ENCODE assay signal across 8 cellular contexts in the genomic region with DNA sequence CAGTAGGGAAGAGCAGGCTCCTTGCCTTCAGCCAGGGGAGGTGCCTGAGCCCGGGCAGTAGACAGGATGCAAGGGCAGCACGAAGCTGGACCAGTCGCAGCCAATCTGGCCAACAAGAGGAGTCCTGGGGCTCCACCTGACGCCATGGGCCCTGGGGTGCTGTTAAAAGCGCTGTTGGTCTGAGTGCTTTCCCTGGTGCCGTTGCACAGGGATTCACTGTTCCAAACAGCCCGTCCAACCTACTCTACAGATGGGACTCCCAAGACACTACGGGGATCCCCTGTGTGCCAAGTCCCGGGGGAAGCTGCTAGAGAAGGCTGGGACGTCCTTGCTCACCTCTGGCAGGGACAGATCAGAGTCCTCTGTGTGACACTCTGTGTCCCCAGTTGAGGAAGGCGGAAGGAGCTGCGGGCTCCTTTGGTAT. TPM values are rescaled to one million over a fixed set of nuclear protein-coding genes. Genes with fewer than 3 reads are reported as not detected.
DNase-seq lines count a peak whose midpoint lies in the region; ATAC-seq, FAIRE-seq and TF ChIP-seq lines count a peak whose summit lies in the region.

No MANE protein-coding gene starts in this region.

- FAIRE-seq in GM12892 (lab: Jason Lieb, UNC): no peak

- H3K36me3 ChIP-seq in Peyer's patch: no peaks in the 10 kb centered on the region

- H3K27ac ChIP-seq in Peyer's patch: peak overlapping the region; percentile 37 to 93 (median 76)

- peak; percentile 2; the same call in 1 of the 2 replicates for TF ChIP-seq POLR2A in GM12892 (IDR thresholded peaks at IDR 0.05; ENCODE audit: low read depth, low read length)
- TF ChIP-seq POLR2A in Peyer's patch (IDR thresholded peaks at IDR 0.05): no peak

- ATAC-seq in Right ventricle myocardium superior (ENCODE audit: poor library complexity): peak; percentile 47

- H3K27me3 ChIP-seq in Peyer's patch: no peaks in the 10 kb centered on the region

- H3K4me3 ChIP-seq in HFF-Myc (replicated peaks; ENCODE audit: low read depth, low read length) (peak overlapping the region; percentile 40), Peyer's patch (peak overlapping the region; percentile 61 to 74 (median 64))

- peaks cover 0 to 12% (median 0%) of the 10 kb centered on the region in 4 donors for H3K4me1 ChIP-seq in Peyer's patch

- TF ChIP-seq CTCF in HFF-Myc (IDR thresholded peaks at IDR 0.05; ENCODE audit: low read depth, low read length, missing control alignments): no peak
- no peak for TF ChIP-seq CTCF in Peyer's patch (IDR thresholded peaks at IDR 0.05)

- intact Hi-C loops in Right ventricle myocardium superior (cut with DNase I): no loop called here

- H3K9me3 ChIP-seq in Peyer's patch: no peaks in the 10 kb centered on the region

- no peak for DNase-seq in GM12892 (ENCODE audit: insufficient read length)
- no peak for DNase-seq in HFF-Myc (ENCODE audit: extremely low read depth, low read depth)
- peak in 2 of 3 donors; percentile 32 to 69 for DNase-seq in Peyer's patch
- no peak for DNase-seq in Right ventricle myocardium superior
- DNase-seq in retina: peak; percentile 19
- DNase-seq in activated effector memory CD4-positive, alpha-beta T cell treated with Interleukin-2 at 50 U/mL for 16 hours: no peak
- DNase-seq in UCSD-AML1 (lab: John Stamatoyannopoulos, UW; ENCODE audit: unreplicated experiment): no peak
- DNase-seq in activated CD4-positive, alpha-beta T cell treated with anti-CD3 and anti-CD28 coated beads for 48 hours: no peak

RNA-seq across cellular contexts. Expression of a gene that starts 0.6 kb away (rescaled TPM):
- polyA plus RNA-seq in GM12892 (2012; ENCODE audit: missing spikeins): 424 TPM
- total RNA-seq in Peyer's patch (100 to 1,000 TPM in 3 of 4 donors, 10 to 100 TPM in 1; 99.9 to 198 (median 161) TPM), Right ventricle myocardium superior (68.4 TPM)

Comparison
In these comparisons a context has a peak if more than half of its experiments do, and no peak if none do; other contexts are left out.
1. DNase-seq: peak in Peyer's patch (2 of 3) and retina (single experiment); none in GM12892 (single experiment), HFF-Myc (single experiment), Right ventricle myocardium superior (single experiment), activated effector memory CD4-positive, alpha-beta T cell treated with Interleukin-2 at 50 U/mL for 16 hours (single experiment), UCSD-AML1 (single experiment) and activated CD4-positive, alpha-beta T cell treated with anti-CD3 and anti-CD28 coated beads for 48 hours (single experiment).